In the genomic region with DNA sequence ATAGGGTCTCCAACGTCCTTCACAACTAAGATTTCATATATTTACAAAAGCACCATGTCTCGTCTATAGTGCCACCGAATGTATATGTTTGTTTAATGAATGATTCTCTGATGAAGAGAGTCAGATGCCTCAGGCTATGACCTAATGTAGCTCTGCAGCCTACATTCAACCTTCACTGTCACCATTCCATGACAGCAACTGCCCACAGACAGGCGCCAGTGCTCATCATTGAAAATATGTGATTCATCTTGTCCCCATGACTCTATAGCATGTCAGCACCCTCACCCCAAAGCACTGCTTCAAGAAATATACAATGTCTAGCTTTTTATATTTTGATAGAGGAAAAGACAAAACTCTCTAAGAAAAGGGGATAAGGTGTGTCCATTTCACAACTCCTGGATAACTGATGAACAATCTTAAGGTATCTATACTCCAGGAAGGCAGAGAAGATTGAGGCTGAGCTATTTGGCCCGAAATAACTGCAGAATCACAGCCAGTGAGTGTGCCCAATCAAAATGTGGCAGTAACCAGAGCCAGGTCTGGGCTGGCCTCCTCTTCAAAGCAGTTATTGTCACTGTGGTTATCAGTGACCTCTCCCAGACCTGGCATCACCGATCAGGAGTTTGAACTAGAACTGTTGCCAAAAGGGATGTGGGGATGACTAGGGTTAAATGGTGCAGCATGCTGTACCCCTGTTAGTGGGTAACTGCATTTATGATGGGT, we compare ENCODE assay signal across 2 cellular contexts.
TF ChIP-seq lines count a peak whose summit lies in the region.

No MANE protein-coding gene starts in this region.

TF ChIP-seq in SK-N-SH treated with all-trans-retinoic acid at 6 μM for 48 hours, 23 proteins besides CTCF, POLR2A, EP300 and RAD21 (continued from another document):
- TF ChIP-seq ZNF8 (CRISPR knock-in tag; IDR thresholded peaks at IDR 0.05) (no peak), ISL1 (CRISPR knock-in tag; IDR thresholded peaks at IDR 0.05) (no peak), POU6F1 (CRISPR knock-in tag; IDR thresholded peaks at IDR 0.05; ENCODE audit: borderline replicate concordance, low read depth) (no peak), ZFP3 (CRISPR knock-in tag; IDR thresholded peaks at IDR 0.05) (no peak), ZNF70 (CRISPR knock-in tag; IDR thresholded peaks at IDR 0.05) (no peak), OSR1 (CRISPR knock-in tag; IDR thresholded peaks at IDR 0.05) (no peak), GLIS3 (CRISPR knock-in tag; IDR thresholded peaks at IDR 0.05) (no peak), BACH2 (CRISPR knock-in tag; IDR thresholded peaks at IDR 0.05; ENCODE audit: borderline replicate concordance) (no peak), ZFP30 (CRISPR knock-in tag; IDR thresholded peaks at IDR 0.05) (no peak), SNAI2 (CRISPR knock-in tag; IDR thresholded peaks at IDR 0.05) (no peak), TOX (CRISPR knock-in tag; IDR thresholded peaks at IDR 0.05; ENCODE audit: borderline replicate concordance) (no peak), RARB (CRISPR knock-in tag; IDR thresholded peaks at IDR 0.05) (no peak), CSDC2 (CRISPR knock-in tag; IDR thresholded peaks at IDR 0.05) (no peak), PATZ1 (CRISPR knock-in tag; IDR thresholded peaks at IDR 0.05; ENCODE audit: borderline replicate concordance) (no peak)
- TF ChIP-seq, protein P1, sequence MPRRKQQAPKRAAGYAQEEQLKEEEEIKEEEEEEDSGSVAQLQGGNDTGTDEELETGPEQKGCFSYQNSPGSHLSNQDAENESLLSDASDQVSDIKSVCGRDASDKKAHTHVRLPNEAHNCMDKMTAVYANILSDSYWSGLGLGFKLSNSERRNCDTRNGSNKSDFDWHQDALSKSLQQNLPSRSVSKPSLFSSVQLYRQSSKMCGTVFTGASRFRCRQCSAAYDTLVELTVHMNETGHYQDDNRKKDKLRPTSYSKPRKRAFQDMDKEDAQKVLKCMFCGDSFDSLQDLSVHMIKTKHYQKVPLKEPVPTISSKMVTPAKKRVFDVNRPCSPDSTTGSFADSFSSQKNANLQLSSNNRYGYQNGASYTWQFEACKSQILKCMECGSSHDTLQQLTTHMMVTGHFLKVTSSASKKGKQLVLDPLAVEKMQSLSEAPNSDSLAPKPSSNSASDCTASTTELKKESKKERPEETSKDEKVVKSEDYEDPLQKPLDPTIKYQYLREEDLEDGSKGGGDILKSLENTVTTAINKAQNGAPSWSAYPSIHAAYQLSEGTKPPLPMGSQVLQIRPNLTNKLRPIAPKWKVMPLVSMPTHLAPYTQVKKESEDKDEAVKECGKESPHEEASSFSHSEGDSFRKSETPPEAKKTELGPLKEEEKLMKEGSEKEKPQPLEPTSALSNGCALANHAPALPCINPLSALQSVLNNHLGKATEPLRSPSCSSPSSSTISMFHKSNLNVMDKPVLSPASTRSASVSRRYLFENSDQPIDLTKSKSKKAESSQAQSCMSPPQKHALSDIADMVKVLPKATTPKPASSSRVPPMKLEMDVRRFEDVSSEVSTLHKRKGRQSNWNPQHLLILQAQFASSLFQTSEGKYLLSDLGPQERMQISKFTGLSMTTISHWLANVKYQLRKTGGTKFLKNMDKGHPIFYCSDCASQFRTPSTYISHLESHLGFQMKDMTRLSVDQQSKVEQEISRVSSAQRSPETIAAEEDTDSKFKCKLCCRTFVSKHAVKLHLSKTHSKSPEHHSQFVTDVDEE (CRISPR knock-in tag; IDR thresholded peaks at IDR 0.05) = no peak

TF ChIP-seq in GM23338, 12 proteins besides CTCF, POLR2A, EP300 and RAD21 (continued from another document):
- TF ChIP-seq ZNF462 (CRISPR knock-in tag; IDR thresholded peaks at IDR 0.05) (no peak), ZNF331 (CRISPR knock-in tag; IDR thresholded peaks at IDR 0.05; ENCODE audit: low read depth) (no peak), EZH2phosphoT487 (IDR thresholded peaks at IDR 0.05; ENCODE audit: unreplicated experiment) (no peak), EZH2 (IDR thresholded peaks at IDR 0.05; ENCODE audit: low read depth, unreplicated experiment) (no peak), STAT1 (IDR thresholded peaks at IDR 0.05; ENCODE audit: unreplicated experiment) (no peak), POLR2AphosphoS5 (IDR thresholded peaks at IDR 0.05; ENCODE audit: low read depth) (no peak), ZNF114 (CRISPR knock-in tag; IDR thresholded peaks at IDR 0.05) (no peak), REST (IDR thresholded peaks at IDR 0.05; ENCODE audit: unreplicated experiment) (no peak), NANOG (IDR thresholded peaks at IDR 0.05; ENCODE audit: borderline replicate concordance) (no peak)
- TF ChIP-seq, protein P2, sequence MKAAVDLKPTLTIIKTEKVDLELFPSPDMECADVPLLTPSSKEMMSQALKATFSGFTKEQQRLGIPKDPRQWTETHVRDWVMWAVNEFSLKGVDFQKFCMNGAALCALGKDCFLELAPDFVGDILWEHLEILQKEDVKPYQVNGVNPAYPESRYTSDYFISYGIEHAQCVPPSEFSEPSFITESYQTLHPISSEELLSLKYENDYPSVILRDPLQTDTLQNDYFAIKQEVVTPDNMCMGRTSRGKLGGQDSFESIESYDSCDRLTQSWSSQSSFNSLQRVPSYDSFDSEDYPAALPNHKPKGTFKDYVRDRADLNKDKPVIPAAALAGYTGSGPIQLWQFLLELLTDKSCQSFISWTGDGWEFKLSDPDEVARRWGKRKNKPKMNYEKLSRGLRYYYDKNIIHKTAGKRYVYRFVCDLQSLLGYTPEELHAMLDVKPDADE (IDR thresholded peaks at IDR 0.05) = no peak
